ENCODE assay signal across 19 cellular contexts in genomic region chr9:133972041-133972970, GRCh38. TPM values are rescaled to one million over a fixed set of nuclear protein-coding genes. Genes with fewer than 3 reads are reported as not detected.
DNase-seq lines count a peak whose midpoint lies in the region; ATAC-seq and TF ChIP-seq lines count a peak whose summit lies in the region.
"Had no signal": no experiment of that assay in that cellular context is flagged by ENCODE, and none has a peak within 500 bp of the region (broad histone marks: within the 10 kb centered on the region; RNA-seq: fewer than 3 reads in every experiment).

No MANE protein-coding gene starts in this region.

- H3K27me3 ChIP-seq in smooth muscle cell (ENCODE audit: low read depth) = no peaks in the 10 kb centered on the region
- no peaks in the 10 kb centered on the region for H3K27me3 ChIP-seq in CD8-positive, alpha-beta memory T cell (ENCODE audit: insufficient read depth, low read length, poor library complexity, severe bottlenecking)
- H3K27me3 ChIP-seq in ascending aorta = no peaks in the 10 kb centered on the region
- H3K27me3 ChIP-seq: brain microvascular endothelial cell, vagina had no signal

- no peak overlapping the region for H3K9ac ChIP-seq in smooth muscle cell (ENCODE audit: low read depth)

- POLR2A ChIA-PET in CD8-positive, alpha-beta memory T cell (lab: Charles Lee) = no interaction called here

- H3K79me2 ChIP-seq in smooth muscle cell (ENCODE audit: low read depth) = peaks cover 99% of the 10 kb centered on the region

- 77% methylated on average over 28 of the region's 28 CpGs for WGBS in smooth muscle cell (ENCODE audit: low lambda C conversion rate)

- H3K4me1 ChIP-seq in smooth muscle cell (ENCODE audit: low read depth) (peaks cover 10% of the 10 kb centered on the region), ascending aorta (no peaks in the 10 kb centered on the region)
- no peaks in the 10 kb centered on the region for H3K4me1 ChIP-seq in CD8-positive, alpha-beta memory T cell (ENCODE audit: insufficient read depth, low read length)

- H3K9me3 Mint-ChIP-seq in CD8-positive, alpha-beta memory T cell = no peaks in the 10 kb centered on the region
- H3K9me3 Mint-ChIP-seq: activated CD8-positive, alpha-beta T cell treated with anti-CD3 and anti-CD28 coated beads for 36 hours; CD4-positive, alpha-beta memory T cell; effector memory CD8-positive, alpha-beta T cell had no signal

- no peak for ATAC-seq in GM18511 (IDR thresholded peaks at IDR 0.05; ENCODE audit: unreplicated experiment)
- ATAC-seq: activated CD8-positive, alpha-beta T cell treated with anti-CD3 and anti-CD28 coated beads for 36 hours; effector memory CD8-positive, alpha-beta T cell; K562 had no signal

- no peaks in the 10 kb centered on the region for H3K9me3 ChIP-seq in smooth muscle cell (replicated peaks; ENCODE audit: low read depth)
- no peaks in the 10 kb centered on the region for H3K9me3 ChIP-seq in CD8-positive, alpha-beta memory T cell (ENCODE audit: low read length)
- H3K9me3 ChIP-seq in ascending aorta = no peaks in the 10 kb centered on the region
- H3K9me3 ChIP-seq: vagina had no signal

- H3K36me3 ChIP-seq in smooth muscle cell (ENCODE audit: low read depth) = no peaks in the 10 kb centered on the region
- no peaks in the 10 kb centered on the region for H3K36me3 ChIP-seq in CD8-positive, alpha-beta memory T cell (ENCODE audit: insufficient read depth, low read length)
- no peaks in the 10 kb centered on the region for H3K36me3 ChIP-seq in ascending aorta
- H3K36me3 ChIP-seq: brain microvascular endothelial cell, vagina had no signal

- peak overlapping the region in 1 of 8 donors; percentile 96 for H3K27ac Mint-ChIP-seq in CD8-positive, alpha-beta memory T cell
- H3K27ac Mint-ChIP-seq: activated CD8-positive, alpha-beta T cell treated with anti-CD3 and anti-CD28 coated beads for 36 hours; effector memory CD8-positive, alpha-beta T cell had no signal

- intact Hi-C loops in ascending aorta (cut with DNase I) = no loop called here

- peaks cover 100% of the 10 kb centered on the region for H4K20me1 ChIP-seq in smooth muscle cell (ENCODE audit: low read depth)

- H2AFZ ChIP-seq in smooth muscle cell (ENCODE audit: low read depth) = no peak overlapping the region

- H3K27ac ChIP-seq in smooth muscle cell (ENCODE audit: low read depth) (no peak overlapping the region), ascending aorta (no peak overlapping the region)
- H3K27ac ChIP-seq in CD8-positive, alpha-beta memory T cell (ENCODE audit: low read depth, low read length) = no peak overlapping the region
- H3K27ac ChIP-seq: brain microvascular endothelial cell, vagina had no signal

- no peak for TF ChIP-seq CTCF in smooth muscle cell (IDR thresholded peaks at IDR 0.05; ENCODE audit: borderline replicate concordance, insufficient read depth, poor library complexity, severe bottlenecking)
- no peak for TF ChIP-seq CTCF in ascending aorta (IDR thresholded peaks at IDR 0.05)

- CTCF ChIA-PET in CD8-positive, alpha-beta memory T cell (lab: Charles Lee) = no interaction called here

- peaks cover 0 to under 1% (median 0%) of the 10 kb centered on the region in 3 donors for H3K4me1 Mint-ChIP-seq in CD8-positive, alpha-beta memory T cell

- no peaks in the 10 kb centered on the region for H3K36me3 Mint-ChIP-seq in CD8-positive, alpha-beta memory T cell
- H3K36me3 Mint-ChIP-seq: CD4-positive, alpha-beta memory T cell had no signal

- H3K4me3 Mint-ChIP-seq in CD8-positive, alpha-beta memory T cell = no peak overlapping the region
- H3K4me3 Mint-ChIP-seq: activated CD8-positive, alpha-beta T cell treated with anti-CD3 and anti-CD28 coated beads for 36 hours; CD4-positive, alpha-beta memory T cell; effector memory CD8-positive, alpha-beta T cell had no signal

- DNase-seq in HuH-7 (ENCODE audit: low spot score) (peak; percentile 87), SW480 (ENCODE audit: low spot score) (peak; percentile 83), left kidney (ENCODE audit: low read depth, low spot score) (peak; percentile 68), smooth muscle cell (lab: John Stamatoyannopoulos, UW; ENCODE audit: unreplicated experiment) (no peak), ascending aorta (ENCODE audit: low spot score in 2 of 2) (no peak)
- DNase-seq in CD8-positive, alpha-beta memory T cell = no peak
- DNase-seq: activated CD8-positive, alpha-beta T cell treated with anti-CD3 and anti-CD28 coated beads for 36 hours; activated effector memory CD4-positive, alpha-beta T cell treated with Interleukin-2 at 50 U/mL for 16 hours; brain microvascular endothelial cell; CD4-positive, alpha-beta memory T cell; effector memory CD8-positive, alpha-beta T cell; GDM1; NCI-H1436; SHP77; stimulated activated CD4-positive, alpha-beta T cell treated with anti-CD3 and anti-CD28 coated beads, Interleukin-4, amount 100 ng/mL, for 4 hours; stimulated activated naive CD4-positive, alpha-beta T cell treated with Interleukin-2 at 50 U/mL for 16 hours had no signal

- H3K4me3 ChIP-seq in smooth muscle cell = no peak overlapping the region
- H3K4me3 ChIP-seq in CD8-positive, alpha-beta memory T cell (ENCODE audit: low read length) = no peak overlapping the region
- H3K4me3 ChIP-seq in ascending aorta = no peak overlapping the region
- H3K4me3 ChIP-seq: K562, vagina had no signal

- peak overlapping the region; percentile 36 for H3K4me2 ChIP-seq in smooth muscle cell

- no peaks in the 10 kb centered on the region for H3F3A ChIP-seq in smooth muscle cell (ENCODE audit: low read depth)

- no peaks in the 10 kb centered on the region for H3K27me3 Mint-ChIP-seq in CD8-positive, alpha-beta memory T cell
- H3K27me3 Mint-ChIP-seq: activated CD8-positive, alpha-beta T cell treated with anti-CD3 and anti-CD28 coated beads for 36 hours; CD4-positive, alpha-beta memory T cell; effector memory CD8-positive, alpha-beta T cell had no signal

RNA-seq across cellular contexts. Expression of gene VAV2, which starts 19.8 kb away (rescaled TPM):
- total RNA-seq in smooth muscle cell (26.2 and 27.4 TPM in 2 replicates), ascending aorta (12.7 TPM)
- 35.3 and 59.4 TPM in 2 replicates for polyA plus RNA-seq in smooth muscle cell
- 1 to 10 TPM; 6.0 to 7.6 TPM for total RNA-seq in CD8-positive, alpha-beta memory T cell
- polyA plus RNA-seq in CD8-positive, alpha-beta memory T cell = 1.1 TPM

RNA-seq across cellular contexts. Expression of gene BRD3OS, which starts 53.0 kb away (rescaled TPM):
- total RNA-seq in smooth muscle cell (10.9 and 16.1 TPM in 2 replicates), ascending aorta (15.9 TPM)
- polyA plus RNA-seq in smooth muscle cell = 16.0 and 17.8 TPM in 2 replicates
- 10 to 100 TPM; 15.4 TPM for total RNA-seq in CD8-positive, alpha-beta memory T cell
- 26.2 TPM for polyA plus RNA-seq in CD8-positive, alpha-beta memory T cell

Comparison
In these comparisons a context has a peak if more than half of its experiments do, and no peak if none do; other contexts are left out.
1. DNase-seq: peak in HuH-7 (single experiment), SW480 (single experiment) and left kidney (single experiment); none in smooth muscle cell (single experiment), CD8-positive, alpha-beta memory T cell (0 of 5) and ascending aorta (0 of 2).